In the genomic region with DNA sequence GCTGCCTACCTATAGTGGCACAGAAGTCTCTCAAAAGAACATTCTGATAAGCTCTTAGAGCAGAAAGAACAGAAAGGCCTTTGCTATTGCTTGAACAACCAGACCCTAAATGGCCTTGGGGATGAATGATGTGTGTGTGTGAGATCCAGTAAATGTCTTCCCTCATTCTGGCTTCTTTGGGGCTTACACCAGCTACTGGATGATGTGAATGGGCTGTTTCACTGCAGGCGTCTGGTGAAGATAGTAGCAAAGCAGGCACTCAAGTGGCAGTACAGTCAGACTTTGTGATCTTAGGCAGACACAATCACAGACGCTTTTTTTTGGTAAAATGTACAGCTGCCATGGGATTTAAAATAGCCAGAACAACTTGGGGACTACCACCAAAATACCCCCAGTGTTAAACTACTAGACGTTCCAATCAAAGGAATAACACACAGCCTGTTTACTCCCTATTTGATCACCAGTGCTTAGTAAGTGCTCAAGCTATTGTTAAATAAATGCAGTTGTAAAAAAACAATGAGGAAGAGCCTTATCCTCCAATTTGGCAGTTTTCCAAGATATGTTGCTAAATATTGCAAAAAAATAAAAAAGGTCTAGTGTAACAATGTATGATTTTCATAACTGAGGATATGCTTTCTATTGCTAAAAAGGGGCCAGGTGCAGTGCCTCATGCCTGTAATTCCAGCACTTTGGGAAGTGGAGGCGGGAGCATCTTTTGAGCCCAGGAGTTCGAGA, we compare ENCODE assay signal across 1 cellular context.
TF ChIP-seq lines count a peak whose summit lies in the region.

No MANE protein-coding gene starts in this region.

TF ChIP-seq in HepG2, 621 proteins besides CTCF, POLR2A, EP300 and RAD21:
- TF ChIP-seq, protein P1, sequence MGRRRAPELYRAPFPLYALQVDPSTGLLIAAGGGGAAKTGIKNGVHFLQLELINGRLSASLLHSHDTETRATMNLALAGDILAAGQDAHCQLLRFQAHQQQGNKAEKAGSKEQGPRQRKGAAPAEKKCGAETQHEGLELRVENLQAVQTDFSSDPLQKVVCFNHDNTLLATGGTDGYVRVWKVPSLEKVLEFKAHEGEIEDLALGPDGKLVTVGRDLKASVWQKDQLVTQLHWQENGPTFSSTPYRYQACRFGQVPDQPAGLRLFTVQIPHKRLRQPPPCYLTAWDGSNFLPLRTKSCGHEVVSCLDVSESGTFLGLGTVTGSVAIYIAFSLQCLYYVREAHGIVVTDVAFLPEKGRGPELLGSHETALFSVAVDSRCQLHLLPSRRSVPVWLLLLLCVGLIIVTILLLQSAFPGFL (CRISPR knock-in tag; IDR thresholded peaks at IDR 0.05): no peak
- no peak for TF ChIP-seq PHF8 (CRISPR knock-in tag; IDR thresholded peaks at IDR 0.05)
- no peak for TF ChIP-seq ZNF777 (CRISPR knock-in tag; IDR thresholded peaks at IDR 0.05)
- TF ChIP-seq ZNF160 (CRISPR knock-in tag; IDR thresholded peaks at IDR 0.05): no peak
- TF ChIP-seq, protein P2, sequence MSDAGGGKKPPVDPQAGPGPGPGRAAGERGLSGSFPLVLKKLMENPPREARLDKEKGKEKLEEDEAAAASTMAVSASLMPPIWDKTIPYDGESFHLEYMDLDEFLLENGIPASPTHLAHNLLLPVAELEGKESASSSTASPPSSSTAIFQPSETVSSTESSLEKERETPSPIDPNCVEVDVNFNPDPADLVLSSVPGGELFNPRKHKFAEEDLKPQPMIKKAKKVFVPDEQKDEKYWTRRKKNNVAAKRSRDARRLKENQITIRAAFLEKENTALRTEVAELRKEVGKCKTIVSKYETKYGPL (CRISPR knock-in tag; IDR thresholded peaks at IDR 0.05): no peak
- TF ChIP-seq, protein P3, sequence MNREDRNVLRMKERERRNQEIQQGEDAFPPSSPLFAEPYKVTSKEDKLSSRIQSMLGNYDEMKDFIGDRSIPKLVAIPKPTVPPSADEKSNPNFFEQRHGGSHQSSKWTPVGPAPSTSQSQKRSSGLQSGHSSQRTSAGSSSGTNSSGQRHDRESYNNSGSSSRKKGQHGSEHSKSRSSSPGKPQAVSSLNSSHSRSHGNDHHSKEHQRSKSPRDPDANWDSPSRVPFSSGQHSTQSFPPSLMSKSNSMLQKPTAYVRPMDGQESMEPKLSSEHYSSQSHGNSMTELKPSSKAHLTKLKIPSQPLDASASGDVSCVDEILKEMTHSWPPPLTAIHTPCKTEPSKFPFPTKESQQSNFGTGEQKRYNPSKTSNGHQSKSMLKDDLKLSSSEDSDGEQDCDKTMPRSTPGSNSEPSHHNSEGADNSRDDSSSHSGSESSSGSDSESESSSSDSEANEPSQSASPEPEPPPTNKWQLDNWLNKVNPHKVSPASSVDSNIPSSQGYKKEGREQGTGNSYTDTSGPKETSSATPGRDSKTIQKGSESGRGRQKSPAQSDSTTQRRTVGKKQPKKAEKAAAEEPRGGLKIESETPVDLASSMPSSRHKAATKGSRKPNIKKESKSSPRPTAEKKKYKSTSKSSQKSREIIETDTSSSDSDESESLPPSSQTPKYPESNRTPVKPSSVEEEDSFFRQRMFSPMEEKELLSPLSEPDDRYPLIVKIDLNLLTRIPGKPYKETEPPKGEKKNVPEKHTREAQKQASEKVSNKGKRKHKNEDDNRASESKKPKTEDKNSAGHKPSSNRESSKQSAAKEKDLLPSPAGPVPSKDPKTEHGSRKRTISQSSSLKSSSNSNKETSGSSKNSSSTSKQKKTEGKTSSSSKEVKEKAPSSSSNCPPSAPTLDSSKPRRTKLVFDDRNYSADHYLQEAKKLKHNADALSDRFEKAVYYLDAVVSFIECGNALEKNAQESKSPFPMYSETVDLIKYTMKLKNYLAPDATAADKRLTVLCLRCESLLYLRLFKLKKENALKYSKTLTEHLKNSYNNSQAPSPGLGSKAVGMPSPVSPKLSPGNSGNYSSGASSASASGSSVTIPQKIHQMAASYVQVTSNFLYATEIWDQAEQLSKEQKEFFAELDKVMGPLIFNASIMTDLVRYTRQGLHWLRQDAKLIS (CRISPR knock-in tag; IDR thresholded peaks at IDR 0.05): no peak
- TF ChIP-seq ZNF20 (CRISPR knock-in tag; IDR thresholded peaks at IDR 0.05): no peak
- TF ChIP-seq ZFP91 (CRISPR knock-in tag; IDR thresholded peaks at IDR 0.05; ENCODE audit: borderline replicate concordance): no peak
- peak; percentile 26; the same call in 1 of the 2 replicates for TF ChIP-seq POLR2G (IDR thresholded peaks at IDR 0.05; ENCODE audit: low read depth, low read length)
- peak; percentile 55 for TF ChIP-seq AGO2 (optimal IDR thresholded peaks at IDR 0.05; ENCODE audit: low read depth, low read length)
